In genomic region chr13:58376349-58376748, GRCh38 we compare ENCODE assay signal across 32 cellular contexts.
"Had no signal": no experiment of that assay in that cellular context is flagged by ENCODE, and none has a peak within 500 bp of the region (broad histone marks: within the 10 kb centered on the region; RNA-seq: fewer than 3 reads in every experiment).

No MANE protein-coding gene starts in this region.

- H3K27me3 Mint-ChIP-seq: activated CD4-positive, alpha-beta memory T cell treated with anti-CD3 and anti-CD28 coated beads for 36 hours; activated CD4-positive, alpha-beta T cell treated with anti-CD3 and anti-CD28 coated beads, Interleukin-2, amount 10 ng/mL, durations not matched to agents 24 days and 14 days; activated naive CD4-positive, alpha-beta T cell treated with anti-CD3 and anti-CD28 coated beads, Interleukin-2, amount 10 ng/mL, durations not matched to agents 7 days and 5 days; activated naive CD8-positive, alpha-beta T cell treated with anti-CD3 and anti-CD28 coated beads, Interleukin-2, amount 10 ng/mL, durations not matched to agents 7 days and 5 days; activated T-cell treated with anti-CD3 and anti-CD28 coated beads, Interleukin-2, amount 50 U/mL, for 24 hours; effector memory CD8-positive, alpha-beta T cell; progenitor cell of endocrine pancreas; stimulated activated memory B cell treated with anti-CD40 and anti-IgM and Interleukin-4, amounts not matched to agents 10 μg/mL and 1 μg/mL and 100 μg/mL, for 72 hours; stimulated activated naive CD8-positive, alpha-beta T cell treated with anti-CD3 and anti-CD28 coated beads, Interleukin-15, amount 100 ng/mL, for 72 hours; type B pancreatic cell had no signal

- H3K4me3 Mint-ChIP-seq: activated CD4-positive, alpha-beta memory T cell treated with anti-CD3 and anti-CD28 coated beads for 36 hours; activated CD4-positive, alpha-beta T cell treated with anti-CD3 and anti-CD28 coated beads, Interleukin-2, amount 10 ng/mL, durations not matched to agents 24 days and 14 days; activated naive CD4-positive, alpha-beta T cell treated with anti-CD3 and anti-CD28 coated beads, Interleukin-2, amount 10 ng/mL, durations not matched to agents 7 days and 5 days; activated naive CD8-positive, alpha-beta T cell treated with anti-CD3 and anti-CD28 coated beads, Interleukin-2, amount 10 ng/mL, durations not matched to agents 7 days and 5 days; activated T-cell treated with anti-CD3 and anti-CD28 coated beads, Interleukin-2, amount 50 U/mL, for 24 hours; effector memory CD8-positive, alpha-beta T cell; nephron progenitor cell; stimulated activated memory B cell treated with anti-CD40 and anti-IgM and Interleukin-4, amounts not matched to agents 10 μg/mL and 1 μg/mL and 100 μg/mL, for 72 hours; stimulated activated naive CD8-positive, alpha-beta T cell treated with anti-CD3 and anti-CD28 coated beads, Interleukin-15, amount 100 ng/mL, for 72 hours; type B pancreatic cell had no signal

- H3K4me3 ChIP-seq: gastrocnemius medialis, left ventricle myocardium inferior, ovary, skin epidermis, uterus had no signal

- H3K9me3 Mint-ChIP-seq: type B pancreatic cell had no signal

- H3K9me3 ChIP-seq: gastrocnemius medialis, left ventricle myocardium inferior, neutrophil, ovary, uterus had no signal

- H3K4me1 Mint-ChIP-seq: activated CD4-positive, alpha-beta T cell treated with anti-CD3 and anti-CD28 coated beads, Interleukin-2, amount 10 ng/mL, durations not matched to agents 24 days and 14 days; activated naive CD4-positive, alpha-beta T cell treated with anti-CD3 and anti-CD28 coated beads, Interleukin-2, amount 10 ng/mL, durations not matched to agents 7 days and 5 days; activated naive CD8-positive, alpha-beta T cell treated with anti-CD3 and anti-CD28 coated beads, Interleukin-2, amount 10 ng/mL, durations not matched to agents 7 days and 5 days; stimulated activated memory B cell treated with anti-CD40 and anti-IgM and Interleukin-4, amounts not matched to agents 10 μg/mL and 1 μg/mL and 100 μg/mL, for 72 hours; stimulated activated naive CD8-positive, alpha-beta T cell treated with anti-CD3 and anti-CD28 coated beads, Interleukin-15, amount 100 ng/mL, for 72 hours had no signal

- H3K27ac Mint-ChIP-seq: activated CD4-positive, alpha-beta memory T cell treated with anti-CD3 and anti-CD28 coated beads for 36 hours; activated CD4-positive, alpha-beta T cell treated with anti-CD3 and anti-CD28 coated beads, Interleukin-2, amount 10 ng/mL, durations not matched to agents 24 days and 14 days; activated naive CD4-positive, alpha-beta T cell treated with anti-CD3 and anti-CD28 coated beads, Interleukin-2, amount 10 ng/mL, durations not matched to agents 7 days and 5 days; activated naive CD8-positive, alpha-beta T cell treated with anti-CD3 and anti-CD28 coated beads, Interleukin-2, amount 10 ng/mL, durations not matched to agents 7 days and 5 days; activated T-cell treated with anti-CD3 and anti-CD28 coated beads, Interleukin-2, amount 50 U/mL, for 24 hours; effector memory CD8-positive, alpha-beta T cell; nephron progenitor cell; progenitor cell of endocrine pancreas; stimulated activated memory B cell treated with anti-CD40 and anti-IgM and Interleukin-4, amounts not matched to agents 10 μg/mL and 1 μg/mL and 100 μg/mL, for 72 hours; stimulated activated naive CD8-positive, alpha-beta T cell treated with anti-CD3 and anti-CD28 coated beads, Interleukin-15, amount 100 ng/mL, for 72 hours; type B pancreatic cell had no signal

- H3K36me3 Mint-ChIP-seq: activated CD4-positive, alpha-beta memory T cell treated with anti-CD3 and anti-CD28 coated beads for 36 hours; activated naive CD4-positive, alpha-beta T cell treated with anti-CD3 and anti-CD28 coated beads, Interleukin-2, amount 10 ng/mL, durations not matched to agents 7 days and 5 days; activated naive CD8-positive, alpha-beta T cell treated with anti-CD3 and anti-CD28 coated beads, Interleukin-2, amount 10 ng/mL, durations not matched to agents 7 days and 5 days; stimulated activated memory B cell treated with anti-CD40 and anti-IgM and Interleukin-4, amounts not matched to agents 10 μg/mL and 1 μg/mL and 100 μg/mL, for 72 hours; type B pancreatic cell had no signal

- H3K36me3 ChIP-seq: gastrocnemius medialis, left ventricle myocardium inferior, neutrophil, ovary, uterus, WERI-Rb-1 had no signal

- ATAC-seq: activated CD4-positive, CD25-positive, alpha-beta regulatory T cell treated with anti-CD3 and anti-CD28 coated beads, Interleukin-2, amount 50 U/mL, for 24 hours; effector memory CD8-positive, alpha-beta T cell; gastrocnemius medialis; sciatic nerve; stimulated activated memory B cell treated with anti-CD40 and anti-IgM and Interleukin-4, amounts not matched to agents 10 μg/mL and 1 μg/mL and 100 μg/mL, for 72 hours; stimulated activated naive CD8-positive, alpha-beta T cell treated with anti-CD3 and anti-CD28 coated beads, Interleukin-15, amount 100 ng/mL, for 72 hours had no signal

- H3K27me3 ChIP-seq: gastrocnemius medialis, neutrophil, ovary, uterus had no signal

- H3K4me1 ChIP-seq: gastrocnemius medialis, left ventricle myocardium inferior, uterus had no signal

- H3K27ac ChIP-seq: gastrocnemius medialis, left ventricle myocardium inferior, neutrophil, ovary, skin epidermis, uterus, WERI-Rb-1 had no signal

- DNase-seq: activated CD4-positive, alpha-beta memory T cell treated with anti-CD3 and anti-CD28 coated beads for 36 hours; activated CD4-positive, alpha-beta T cell treated with anti-CD3 and anti-CD28 coated beads, Interleukin-2, amount 10 ng/mL, durations not matched to agents 24 days and 14 days; activated CD8-positive, alpha-beta memory T cell treated with anti-CD3 and anti-CD28 coated beads, Interleukin-2, amount 50 U/mL, for 48 hours; activated gamma-delta T cell; activated naive CD4-positive, alpha-beta T cell treated with anti-CD3 and anti-CD28 coated beads, Interleukin-2, amount 10 ng/mL, durations not matched to agents 7 days and 5 days; activated naive CD8-positive, alpha-beta T cell treated with anti-CD3 and anti-CD28 coated beads, Interleukin-2, amount 10 ng/mL, durations not matched to agents 7 days and 5 days; activated T-cell treated with anti-CD3 and anti-CD28 coated beads, Interleukin-2, amount 50 U/mL, for 24 hours; caudate nucleus; cortex of kidney; effector memory CD8-positive, alpha-beta T cell; erythroblast; gastrocnemius medialis; glutamatergic neuron; left ventricle myocardium inferior; mammary epithelial cell; nephron progenitor cell; ovary; stimulated activated CD4-positive, alpha-beta T cell treated with anti-CD3 and anti-CD28 coated beads, Interleukin-12 subunit alpha, Interleukin-12 subunit beta, amount 100 ng/mL, for 4 hours; stimulated activated CD4-positive, alpha-beta T cell treated with anti-CD3 and anti-CD28 coated beads, Interleukin-4, amount 100 ng/mL, for 4 hours; stimulated activated CD8-positive, alpha-beta memory T cell treated with anti-CD3 and anti-CD28 coated beads, Interleukin-4, amount 100 ng/mL, for 48 hours; stimulated activated naive CD8-positive, alpha-beta T cell treated with anti-CD3 and anti-CD28 coated beads, Interleukin-15, amount 100 ng/mL, for 72 hours; substantia nigra; T-helper 9 cell; uterus; WERI-Rb-1 had no signal
